Comparison of ENCODE assay signal across 24 cellular contexts in the genomic region with DNA sequence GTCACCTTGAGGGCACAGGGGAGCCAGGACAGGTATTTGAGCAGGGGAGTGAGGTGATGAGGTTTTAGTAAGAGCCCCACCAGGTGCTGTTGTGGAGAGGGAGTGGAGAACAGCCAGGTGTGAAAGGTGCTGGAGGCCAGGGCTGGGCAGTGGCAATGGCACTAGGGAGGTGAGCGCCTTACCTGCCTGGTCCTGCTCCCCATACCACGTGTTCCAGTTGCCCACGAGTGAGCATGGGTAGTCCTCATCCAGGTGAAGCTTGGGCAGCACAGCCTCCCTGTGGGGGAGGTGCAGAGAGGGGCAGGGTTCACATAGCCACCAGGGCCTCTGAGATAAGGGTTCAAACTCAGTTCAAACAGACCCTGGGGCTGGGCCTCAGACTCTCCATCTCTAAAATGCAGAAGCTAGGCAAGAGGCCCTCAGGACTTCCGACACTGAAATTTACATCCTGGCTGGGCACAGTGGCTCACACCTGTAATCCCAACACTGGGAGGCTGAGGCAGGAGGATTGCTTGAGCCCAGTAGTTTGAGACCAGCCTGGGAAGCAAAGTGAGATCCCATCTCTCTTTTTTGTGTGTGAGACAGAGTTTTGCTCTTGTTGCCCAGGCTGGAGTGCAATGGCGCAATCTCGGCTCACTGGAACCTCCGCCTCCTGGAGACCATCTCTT.
"Had no signal": no experiment of that assay in that cellular context is flagged by ENCODE, and none has a peak within 500 bp of the region (broad histone marks: within the 10 kb centered on the region; RNA-seq: fewer than 3 reads in every experiment).

No MANE protein-coding gene starts in this region.

- H3K4me2 ChIP-seq: neural progenitor cell had no signal

- H3K27ac ChIP-seq: ascending aorta, coronary artery, esophagus muscularis mucosa, gastroesophageal sphincter, heart left ventricle, left ventricle myocardium inferior, neural progenitor cell, prostate gland, skin epidermis, testis, upper lobe of right lung had no signal

- FAIRE-seq: endometrium had no signal

- H2AFZ ChIP-seq: neural progenitor cell had no signal

- H3K9ac ChIP-seq: neural progenitor cell had no signal

- H3K9me3 ChIP-seq: ascending aorta, esophagus muscularis mucosa, gastroesophageal sphincter, heart left ventricle, left ventricle myocardium inferior, mucosa of descending colon, prostate gland, testis, upper lobe of right lung had no signal

- H3K4me3 Mint-ChIP-seq: activated CD4-positive, alpha-beta T cell treated with anti-CD3 and anti-CD28 coated beads, Interleukin-2, amount 10 ng/mL, durations not matched to agents 7 days and 5 days; activated CD8-positive, alpha-beta T cell treated with anti-CD3 and anti-CD28 coated beads, Interleukin-2, amount 10 ng/mL, durations not matched to agents 7 days and 5 days; neural progenitor cell; T-helper 17 cell had no signal

- H3K27me3 Mint-ChIP-seq: activated CD4-positive, alpha-beta T cell treated with anti-CD3 and anti-CD28 coated beads, Interleukin-2, amount 10 ng/mL, durations not matched to agents 7 days and 5 days; naive B cell; T-helper 17 cell had no signal

- H3K4me1 Mint-ChIP-seq: activated CD4-positive, alpha-beta T cell treated with anti-CD3 and anti-CD28 coated beads, Interleukin-2, amount 10 ng/mL, durations not matched to agents 7 days and 5 days had no signal

- ATAC-seq: activated CD8-positive, alpha-beta T cell treated with anti-CD3 and anti-CD28 coated beads, Interleukin-2, amount 10 ng/mL, durations not matched to agents 7 days and 5 days; gastroesophageal sphincter; mucosa of descending colon; T-helper 17 cell had no signal

- DNase-seq: activated CD4-positive, alpha-beta T cell treated with anti-CD3 and anti-CD28 coated beads, Interleukin-2, amount 10 ng/mL, durations not matched to agents 7 days and 5 days; activated CD8-positive, alpha-beta memory T cell treated with anti-CD3 and anti-CD28 coated beads, Interleukin-2, amount 50 U/mL, for 48 hours; activated CD8-positive, alpha-beta T cell treated with anti-CD3 and anti-CD28 coated beads, Interleukin-2, amount 10 ng/mL, durations not matched to agents 7 days and 5 days; activated effector memory CD4-positive, alpha-beta T cell treated with anti-CD3 and anti-CD28 coated beads, Interleukin-2, amount 50 U/mL, for 16 hours; activated naive CD4-positive, alpha-beta T cell treated with anti-CD3 and anti-CD28 coated beads, Interleukin-2, amount 50 U/mL, for 16 hours; activated T-cell treated with anti-CD3 and anti-CD28 coated beads, Interleukin-2, amount 50 U/mL, for 48 hours; heart left ventricle; left ventricle myocardium inferior; mammary epithelial cell; mucosa of descending colon; naive B cell; right cardiac atrium; stimulated activated CD4-positive, alpha-beta T cell treated with anti-CD3 and anti-CD28 coated beads, Interleukin-2, amount 100 ng/mL, for 48 hours; T-helper 17 cell; testis; upper lobe of right lung had no signal

- H3K27me3 ChIP-seq: ascending aorta, esophagus muscularis mucosa, gastroesophageal sphincter, heart left ventricle, neural progenitor cell, testis, upper lobe of right lung had no signal

- H3K36me3 ChIP-seq: prostate gland had no signal

- H3K9me3 Mint-ChIP-seq: activated CD4-positive, alpha-beta T cell treated with anti-CD3 and anti-CD28 coated beads, Interleukin-2, amount 10 ng/mL, durations not matched to agents 7 days and 5 days; naive B cell; neural progenitor cell had no signal

- H3K4me1 ChIP-seq: ascending aorta, esophagus muscularis mucosa, gastroesophageal sphincter, prostate gland, testis, upper lobe of right lung had no signal

- H3K27ac Mint-ChIP-seq: activated CD4-positive, alpha-beta T cell treated with anti-CD3 and anti-CD28 coated beads, Interleukin-2, amount 10 ng/mL, durations not matched to agents 7 days and 5 days; activated CD8-positive, alpha-beta T cell treated with anti-CD3 and anti-CD28 coated beads, Interleukin-2, amount 10 ng/mL, durations not matched to agents 7 days and 5 days; neural progenitor cell; T-helper 17 cell had no signal

- H3K4me3 ChIP-seq: ascending aorta, coronary artery, esophagus muscularis mucosa, gastroesophageal sphincter, heart left ventricle, left ventricle myocardium inferior, mucosa of descending colon, neural progenitor cell, prostate gland, skin epidermis, testis, upper lobe of right lung had no signal
